Comparison of ENCODE assay signal across 10 cellular contexts in the genomic region with DNA sequence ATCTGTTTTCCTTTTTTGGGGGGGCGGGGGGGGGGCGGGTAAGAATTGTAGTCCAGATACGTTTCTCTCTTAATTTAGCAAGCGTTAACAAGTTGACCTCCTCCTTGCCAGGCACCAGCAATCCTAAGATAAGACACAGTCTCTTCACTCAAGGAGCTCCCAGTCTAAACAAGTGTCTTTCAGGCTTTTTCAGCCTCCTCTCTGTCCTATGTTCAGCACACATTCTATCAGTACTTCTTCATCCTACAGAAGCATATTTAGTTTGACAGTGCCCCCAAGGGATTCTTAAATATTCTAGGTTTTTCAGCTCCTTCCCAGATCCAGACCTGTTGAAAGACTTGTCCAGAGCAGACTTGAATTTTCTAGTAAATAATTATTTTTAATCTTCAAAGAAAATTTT. TPM values are rescaled to one million over a fixed set of nuclear protein-coding genes. Genes with fewer than 3 reads are reported as not detected.
A peak's percentile ranks its signal among the peaks of the same experiment; 100 is the strongest.
DNase-seq lines count a peak whose midpoint lies in the region; ATAC-seq, FAIRE-seq and TF ChIP-seq lines count a peak whose summit lies in the region.
"Had no signal": no experiment of that assay in that cellular context is flagged by ENCODE, and none has a peak within 500 bp of the region (broad histone marks: within the 10 kb centered on the region; RNA-seq: fewer than 3 reads in every experiment).

No MANE protein-coding gene starts in this region.

- no peak for TF ChIP-seq CTCF in epithelial cell of esophagus (IDR thresholded peaks at IDR 0.05; ENCODE audit: insufficient read depth, low read depth, low read length, missing control alignments)
- no peak for TF ChIP-seq CTCF in psoas muscle (IDR thresholded peaks at IDR 0.05)

- peak overlapping the region; percentile 99 for H3K27ac ChIP-seq in psoas muscle
- H3K27ac ChIP-seq: 22Rv1 had no signal

- peaks cover 0 to 1% of the 10 kb centered on the region in 2 donors for H3K36me3 ChIP-seq in psoas muscle (ENCODE audit: insufficient read depth in 1 of 2, low read depth in 1 of 2)

- intact Hi-C loops in psoas muscle (cut with DNase I), result loop anchor here in 1 of 2 donors (5.0 kb wide), 2 partner anchors 37 to 142 kb away; no protein-coding TSS in a partner anchor

- H3K9me3 ChIP-seq in psoas muscle, result no peaks in the 10 kb centered on the region

- peaks cover 63% of the 10 kb centered on the region for H3K4me1 ChIP-seq in psoas muscle

- H3K4me3 ChIP-seq in epithelial cell of esophagus (ENCODE audit: low read length), result peak overlapping the region; percentile 89
- peak overlapping the region; percentile 78 for H3K4me3 ChIP-seq in psoas muscle
- H3K4me3 ChIP-seq: lung had no signal

- ATAC-seq in psoas muscle, result no peak
- no peak for ATAC-seq in GM18519 (IDR thresholded peaks at IDR 0.05; ENCODE audit: low FRiP score, unreplicated experiment)

- H3K27me3 ChIP-seq in psoas muscle (ENCODE audit: insufficient read depth in 3 of 3, low read length in 2 of 3), result no peaks in the 10 kb centered on the region

- DNase-seq in NCI-H2107 treated with DMSO at 0.1 percent for 48 hours (lab: John Stamatoyannopoulos, UW; ENCODE audit: unreplicated experiment) (peak; percentile 5), NCI-H2107 (lab: John Stamatoyannopoulos, UW) (no peak), RPMI7951 (ENCODE audit: low read depth) (peak; percentile 4), epithelial cell of esophagus (ENCODE audit: low read depth) (no peak), psoas muscle (no peak), dermis blood vessel endothelial cell (no peak), RCC 7860 (ENCODE audit: low spot score) (no peak)

- no peak for FAIRE-seq in RCC 7860 (lab: Jason Lieb, UNC)

- WGBS in psoas muscle, 3 donors, result 13 to 24% (median 24%) methylated on average over 3 to 4 of the region's 4 CpGs

RNA-seq across cellular contexts. Expression of gene PPP1CB, which starts 2.7 kb away (rescaled TPM):
- 142 and 168 TPM in 2 replicates for total RNA-seq in RPMI7951 (2014; rRNA removed; shearing (Covaris generic))
- total RNA-seq in psoas muscle, result 100 to 1,000 TPM; 448 to 628 (median 556) TPM
- 100 to 1,000 TPM; 191 to 373 (median 226) TPM for polyA plus RNA-seq in psoas muscle
- total RNA-seq in dermis blood vessel endothelial cell, result 126 and 143 TPM in 2 replicates

RNA-seq across cellular contexts. Expression of gene SPDYA, which starts 56.3 kb away (rescaled TPM):
- total RNA-seq in RPMI7951 (2014; rRNA removed; shearing (Covaris generic)), result 0.20 and 0.60 TPM in 2 replicates
- total RNA-seq in psoas muscle (under 1 TPM; 0.17 to 0.61 (median 0.31) TPM), dermis blood vessel endothelial cell (0.34 and 0.56 TPM in 2 replicates)
- polyA plus RNA-seq in psoas muscle, result under 1 TPM in 2 of 3 donors, not detected in 1; 0.07 to 0.31 TPM

Comparison
In these comparisons a context has a peak if more than half of its experiments do, and no peak if none do; other contexts are left out.
1. DNase-seq: peak in NCI-H2107 treated with DMSO at 0.1 percent for 48 hours (single experiment) and RPMI7951 (single experiment); none in NCI-H2107 (single experiment), epithelial cell of esophagus (single experiment), psoas muscle (0 of 2), dermis blood vessel endothelial cell (single experiment) and RCC 7860 (single experiment).